Comparison of ENCODE assay signal across 8 cellular contexts in the genomic region with DNA sequence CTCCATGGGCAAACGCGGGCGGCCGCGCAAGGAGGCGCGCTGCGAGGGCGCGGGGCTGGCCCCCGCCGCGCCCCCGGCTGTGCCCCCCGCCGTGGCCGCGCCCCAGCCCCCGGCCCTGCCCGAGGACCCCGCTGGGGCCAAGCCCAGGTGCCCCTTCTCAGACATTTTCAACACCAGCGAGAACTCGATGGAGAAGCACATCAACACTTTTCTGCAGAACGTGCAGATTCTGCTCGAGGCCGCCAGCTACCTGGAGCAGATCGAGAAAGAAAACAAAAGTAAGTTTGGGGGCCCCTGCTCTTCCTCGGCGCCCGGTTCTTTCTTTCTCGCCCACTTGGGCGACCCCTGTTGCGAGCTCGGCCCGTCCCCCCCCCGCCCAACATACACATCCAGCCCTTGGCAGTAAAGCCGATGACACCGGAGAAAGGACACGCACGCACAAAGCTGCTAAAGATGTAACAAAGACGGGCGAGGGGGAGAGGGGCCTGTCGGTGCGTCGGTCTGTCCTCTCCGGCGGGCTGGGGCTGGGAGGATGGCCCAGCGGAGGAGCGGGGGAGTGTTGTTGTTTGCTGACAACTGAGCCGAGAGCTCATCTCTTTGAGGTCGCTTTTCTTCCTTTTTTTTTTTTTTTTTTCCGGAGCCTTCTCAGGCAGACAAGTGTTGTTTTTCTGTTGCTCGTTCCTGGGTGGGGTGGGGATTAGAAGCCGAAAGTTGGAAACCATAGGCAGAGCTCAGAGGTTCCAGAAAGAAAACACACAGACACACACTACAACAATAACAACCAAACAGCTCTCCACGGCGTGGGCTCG. TPM values are rescaled to one million over a fixed set of nuclear protein-coding genes. Genes with fewer than 3 reads are reported as not detected.
DNase-seq lines count a peak whose midpoint lies in the region; ATAC-seq and TF ChIP-seq lines count a peak whose summit lies in the region.

No MANE protein-coding gene starts in this region.

- DNase-seq in Right ventricle myocardium superior (peak; percentile 66), cardiac septum (ENCODE audit: low spot score) (no peak), MV-4-11 (lab: John Stamatoyannopoulos, UW) (peak; percentile 57), mucosa of descending colon (peak; percentile 55 to 76 (median 65)), thyroid gland (peak; percentile 21 to 23)
- DNase-seq in activated CD4-positive, alpha-beta T cell treated with anti-CD3 and anti-CD28 coated beads for 48 hours, result peak; percentile 60
- DNase-seq in effector CD8-positive, alpha-beta T cell (lab: John Stamatoyannopoulos, UW), result peak; percentile 14

- H3K4me3 ChIP-seq in mucosa of descending colon (peak overlapping the region; percentile 28), thyroid gland (replicated peaks in 1 of 3) (peak overlapping the region; percentile 22 to 76 (median 62))

- no peaks in the 10 kb centered on the region for H3K27me3 ChIP-seq in thyroid gland

- peak overlapping the region in 2 of 3 donors; percentile 65 to 87 for H3K27ac ChIP-seq in thyroid gland

- H3K36me3 ChIP-seq in mucosa of descending colon (ENCODE audit: low read depth) (no peaks in the 10 kb centered on the region), thyroid gland (no peaks in the 10 kb centered on the region)

- TF ChIP-seq CTCF in mucosa of descending colon (IDR thresholded peaks at IDR 0.05) (no peak), thyroid gland (IDR thresholded peaks at IDR 0.05) (no peak)

- no peaks in the 10 kb centered on the region for H3K9me3 ChIP-seq in mucosa of descending colon
- H3K9me3 ChIP-seq in thyroid gland, result no peaks in the 10 kb centered on the region

- peak in 1 of 2 donors; percentile 5 for TF ChIP-seq POLR2A in thyroid gland (IDR thresholded peaks at IDR 0.05)

- 1% methylated on average over 21 to 40 of the region's 57 CpGs for WGBS in thyroid gland, 2 donors

- intact Hi-C loops in Right ventricle myocardium superior (cut with DNase I) (loop anchor here (5.0 kb wide), 2 partner anchors 66 to 69 kb away; no protein-coding TSS in a partner anchor), cardiac septum (cut with DNase I) (loop anchor here (2.0 to 5.0 kb wide), 4 partner anchors 31 to 311 kb away; no protein-coding TSS in a partner anchor), mucosa of descending colon (cut with DNase I, micrococcal nuclease) (loop anchor here in 1 of 2 donors (5.0 kb wide), 1 partner anchor 71 kb away; no protein-coding TSS in a partner anchor), thyroid gland (cut with DNase I) (loop anchor here (5.0 kb wide), 1 partner anchor 66 kb away; no protein-coding TSS in a partner anchor)

- no peak for ATAC-seq in Right ventricle myocardium superior (ENCODE audit: poor library complexity)
- no peak for ATAC-seq in mucosa of descending colon
- no peak for ATAC-seq in HG03039 (IDR thresholded peaks at IDR 0.05; ENCODE audit: unreplicated experiment)

- H3K4me1 ChIP-seq in mucosa of descending colon (ENCODE audit: low read depth) (peaks cover 32% of the 10 kb centered on the region), thyroid gland (peaks cover 6 to 11% of the 10 kb centered on the region in 2 donors)

RNA-seq across cellular contexts. Expression of a gene that starts 0.6 kb away (rescaled TPM):
- total RNA-seq in Right ventricle myocardium superior, result 75.2 TPM
- 59.2 TPM for total RNA-seq in cardiac septum
- 100 to 1,000 TPM; 112 to 144 (median 139) TPM for total RNA-seq in mucosa of descending colon
- total RNA-seq in thyroid gland, result 100 to 1,000 TPM in 1 of 4 donors, 10 to 100 TPM in 3; 51.2 to 136 (median 59.6) TPM
